ENCODE assay signal across 1 cellular context in genomic region chr2:66869076-66869475, GRCh38.
TF ChIP-seq lines count a peak whose summit lies in the region.

No MANE protein-coding gene starts in this region.

TF ChIP-seq in SK-N-SH treated with all-trans-retinoic acid at 6 μM for 48 hours, 23 proteins besides CTCF, POLR2A, EP300 and RAD21 (continued from another document):
- TF ChIP-seq PATZ1 (CRISPR knock-in tag; IDR thresholded peaks at IDR 0.05; ENCODE audit: borderline replicate concordance) (no peak), ZNF70 (CRISPR knock-in tag; IDR thresholded peaks at IDR 0.05) (no peak), CSRNP3 (CRISPR knock-in tag; IDR thresholded peaks at IDR 0.05) (no peak), ZC3H10 (CRISPR knock-in tag; IDR thresholded peaks at IDR 0.05) (no peak), ZNF565 (CRISPR knock-in tag; conservative IDR thresholded peaks at IDR 0.05; ENCODE audit: low read depth) (no peak), TSHZ2 (CRISPR knock-in tag; IDR thresholded peaks at IDR 0.05) (no peak), OSR1 (CRISPR knock-in tag; IDR thresholded peaks at IDR 0.05) (no peak), ZNF8 (CRISPR knock-in tag; IDR thresholded peaks at IDR 0.05) (no peak)
